1 cellular context compared by ENCODE assay signal in the genomic region with DNA sequence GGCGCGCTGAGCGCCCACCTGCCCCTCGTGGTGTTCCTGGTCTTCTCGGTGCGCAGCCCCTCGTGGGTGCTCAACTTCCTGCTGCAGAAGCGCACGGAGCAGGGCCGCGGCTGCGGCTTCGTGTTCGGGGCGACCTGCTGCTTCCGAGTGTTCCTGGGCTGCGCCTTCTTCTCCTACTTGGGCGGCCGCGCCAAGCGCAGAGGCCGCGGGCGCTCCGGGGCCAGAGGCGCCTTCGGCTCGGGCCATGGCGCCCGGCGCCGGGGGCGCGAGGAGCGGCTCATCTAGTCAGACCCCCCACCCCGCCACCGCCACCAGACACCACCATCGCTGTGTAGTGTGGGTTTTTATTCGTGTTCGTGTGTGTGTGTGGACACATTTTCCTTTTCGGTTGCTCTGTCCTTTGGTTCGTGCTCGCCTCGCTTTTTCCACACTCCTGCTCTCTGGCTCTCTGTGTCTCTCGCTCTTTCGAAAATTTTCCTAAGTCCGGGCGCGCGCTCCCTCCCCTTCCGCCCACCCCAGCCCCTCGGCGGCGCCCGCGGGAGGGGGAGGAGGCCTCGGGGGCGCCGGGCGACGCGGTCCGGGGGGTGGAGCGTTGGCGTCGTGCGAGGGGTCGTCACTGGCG.
TF ChIP-seq lines count a peak whose summit lies in the region.

No MANE protein-coding gene starts in this region.

TF ChIP-seq in GM12878, 131 proteins besides CTCF, POLR2A, EP300 and RAD21 (continued from another document):
- TF ChIP-seq, protein P1, sequence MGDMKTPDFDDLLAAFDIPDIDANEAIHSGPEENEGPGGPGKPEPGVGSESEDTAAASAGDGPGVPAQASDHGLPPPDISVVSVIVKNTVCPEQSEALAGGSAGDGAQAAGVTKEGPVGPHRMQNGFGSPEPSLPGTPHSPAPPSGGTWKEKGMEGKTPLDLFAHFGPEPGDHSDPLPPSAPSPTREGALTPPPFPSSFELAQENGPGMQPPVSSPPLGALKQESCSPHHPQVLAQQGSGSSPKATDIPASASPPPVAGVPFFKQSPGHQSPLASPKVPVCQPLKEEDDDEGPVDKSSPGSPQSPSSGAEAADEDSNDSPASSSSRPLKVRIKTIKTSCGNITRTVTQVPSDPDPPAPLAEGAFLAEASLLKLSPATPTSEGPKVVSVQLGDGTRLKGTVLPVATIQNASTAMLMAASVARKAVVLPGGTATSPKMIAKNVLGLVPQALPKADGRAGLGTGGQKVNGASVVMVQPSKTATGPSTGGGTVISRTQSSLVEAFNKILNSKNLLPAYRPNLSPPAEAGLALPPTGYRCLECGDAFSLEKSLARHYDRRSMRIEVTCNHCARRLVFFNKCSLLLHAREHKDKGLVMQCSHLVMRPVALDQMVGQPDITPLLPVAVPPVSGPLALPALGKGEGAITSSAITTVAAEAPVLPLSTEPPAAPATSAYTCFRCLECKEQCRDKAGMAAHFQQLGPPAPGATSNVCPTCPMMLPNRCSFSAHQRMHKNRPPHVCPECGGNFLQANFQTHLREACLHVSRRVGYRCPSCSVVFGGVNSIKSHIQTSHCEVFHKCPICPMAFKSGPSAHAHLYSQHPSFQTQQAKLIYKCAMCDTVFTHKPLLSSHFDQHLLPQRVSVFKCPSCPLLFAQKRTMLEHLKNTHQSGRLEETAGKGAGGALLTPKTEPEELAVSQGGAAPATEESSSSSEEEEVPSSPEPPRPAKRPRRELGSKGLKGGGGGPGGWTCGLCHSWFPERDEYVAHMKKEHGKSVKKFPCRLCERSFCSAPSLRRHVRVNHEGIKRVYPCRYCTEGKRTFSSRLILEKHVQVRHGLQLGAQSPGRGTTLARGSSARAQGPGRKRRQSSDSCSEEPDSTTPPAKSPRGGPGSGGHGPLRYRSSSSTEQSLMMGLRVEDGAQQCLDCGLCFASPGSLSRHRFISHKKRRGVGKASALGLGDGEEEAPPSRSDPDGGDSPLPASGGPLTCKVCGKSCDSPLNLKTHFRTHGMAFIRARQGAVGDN (IDR thresholded peaks at IDR 0.05), result peak; percentile 82; the same call in 1 of the 2 replicates
- TF ChIP-seq RUNX3 (IDR thresholded peaks at IDR 0.05; ENCODE audit: low read length) (peak; percentile 4; the same call in 1 of the 2 replicates), ESRRA (IDR thresholded peaks at IDR 0.05; ENCODE audit: low read length) (no peak), TAF1 (IDR thresholded peaks at IDR 0.05; ENCODE audit: borderline replicate concordance, low read depth, low read length) (peak; percentile 39; the same call in 1 of the 2 replicates), ZSCAN29 (IDR thresholded peaks at IDR 0.05) (peak; percentile 87), WRNIP1 (IDR thresholded peaks at IDR 0.05; ENCODE audit: borderline replicate concordance, low read depth, low read length) (0 out of 2 replicates have a peak, but pooled peaks have one; percentile 36), STAT1 (conservative IDR thresholded peaks at IDR 0.05) (no peak), POLR2AphosphoS5 (IDR thresholded peaks at IDR 0.05; ENCODE audit: low read length) (peak; percentile 74), GATAD2B (conservative IDR thresholded peaks at IDR 0.05; ENCODE audit: low read depth) (peak; percentile 84), MXI1 (IDR thresholded peaks at IDR 0.05; ENCODE audit: low read depth, low read length) (peak; percentile 40; the same call in 1 of the 2 replicates), CHD2 (IDR thresholded peaks at IDR 0.05; ENCODE audit: borderline replicate concordance, low read depth, low read length) (0 out of 2 replicates have a peak, but pooled peaks have one; percentile 40), FOS (IDR thresholded peaks at IDR 0.05; ENCODE audit: borderline replicate concordance, extremely low read depth, insufficient read length) (no peak), YY1 (IDR thresholded peaks at IDR 0.05; ENCODE audit: low read depth, low read length) (peak; percentile 70), EGR1 (IDR thresholded peaks at IDR 0.05; ENCODE audit: borderline replicate concordance in 1 of 2, low read depth in 2 of 2, low read length in 2 of 2) (peak in 1 of 2 experiments; percentile 62; a peak in 1 of 3 replicates), SMARCA5 (IDR thresholded peaks at IDR 0.05) (peak; percentile 63; the same call in 1 of the 2 replicates), MYC (IDR thresholded peaks at IDR 0.05; ENCODE audit: insufficient read depth, insufficient read length, insufficient replicate concordance, low read length, severe bottlenecking) (peak; percentile 42), CREB1 (IDR thresholded peaks at IDR 0.05; ENCODE audit: low read depth) (peak; percentile 61), CHD1 (IDR thresholded peaks at IDR 0.05; ENCODE audit: low read depth, low read length) (peak; percentile 66; the same call in 1 of the 2 replicates), BACH1 (IDR thresholded peaks at IDR 0.05; ENCODE audit: borderline replicate concordance) (peak; percentile 41), LARP7 (IDR thresholded peaks at IDR 0.05) (peak; percentile 31; the same call in 1 of the 2 replicates), NFIC (IDR thresholded peaks at IDR 0.05; ENCODE audit: low read depth, low read length) (no peak), HDAC6 (IDR thresholded peaks at IDR 0.05; ENCODE audit: unreplicated experiment) (peak; percentile 85), TCF3 (IDR thresholded peaks at IDR 0.05; ENCODE audit: borderline replicate concordance, insufficient read depth, low read depth, low read length) (no peak), IKZF1 (conservative IDR thresholded peaks at IDR 0.05) (peak; percentile 76), IKZF2 (IDR thresholded peaks at IDR 0.05) (peak in 1 of 2 experiments; percentile 31; a peak in 1 of 4 replicates)
- TF ChIP-seq, protein P2, sequence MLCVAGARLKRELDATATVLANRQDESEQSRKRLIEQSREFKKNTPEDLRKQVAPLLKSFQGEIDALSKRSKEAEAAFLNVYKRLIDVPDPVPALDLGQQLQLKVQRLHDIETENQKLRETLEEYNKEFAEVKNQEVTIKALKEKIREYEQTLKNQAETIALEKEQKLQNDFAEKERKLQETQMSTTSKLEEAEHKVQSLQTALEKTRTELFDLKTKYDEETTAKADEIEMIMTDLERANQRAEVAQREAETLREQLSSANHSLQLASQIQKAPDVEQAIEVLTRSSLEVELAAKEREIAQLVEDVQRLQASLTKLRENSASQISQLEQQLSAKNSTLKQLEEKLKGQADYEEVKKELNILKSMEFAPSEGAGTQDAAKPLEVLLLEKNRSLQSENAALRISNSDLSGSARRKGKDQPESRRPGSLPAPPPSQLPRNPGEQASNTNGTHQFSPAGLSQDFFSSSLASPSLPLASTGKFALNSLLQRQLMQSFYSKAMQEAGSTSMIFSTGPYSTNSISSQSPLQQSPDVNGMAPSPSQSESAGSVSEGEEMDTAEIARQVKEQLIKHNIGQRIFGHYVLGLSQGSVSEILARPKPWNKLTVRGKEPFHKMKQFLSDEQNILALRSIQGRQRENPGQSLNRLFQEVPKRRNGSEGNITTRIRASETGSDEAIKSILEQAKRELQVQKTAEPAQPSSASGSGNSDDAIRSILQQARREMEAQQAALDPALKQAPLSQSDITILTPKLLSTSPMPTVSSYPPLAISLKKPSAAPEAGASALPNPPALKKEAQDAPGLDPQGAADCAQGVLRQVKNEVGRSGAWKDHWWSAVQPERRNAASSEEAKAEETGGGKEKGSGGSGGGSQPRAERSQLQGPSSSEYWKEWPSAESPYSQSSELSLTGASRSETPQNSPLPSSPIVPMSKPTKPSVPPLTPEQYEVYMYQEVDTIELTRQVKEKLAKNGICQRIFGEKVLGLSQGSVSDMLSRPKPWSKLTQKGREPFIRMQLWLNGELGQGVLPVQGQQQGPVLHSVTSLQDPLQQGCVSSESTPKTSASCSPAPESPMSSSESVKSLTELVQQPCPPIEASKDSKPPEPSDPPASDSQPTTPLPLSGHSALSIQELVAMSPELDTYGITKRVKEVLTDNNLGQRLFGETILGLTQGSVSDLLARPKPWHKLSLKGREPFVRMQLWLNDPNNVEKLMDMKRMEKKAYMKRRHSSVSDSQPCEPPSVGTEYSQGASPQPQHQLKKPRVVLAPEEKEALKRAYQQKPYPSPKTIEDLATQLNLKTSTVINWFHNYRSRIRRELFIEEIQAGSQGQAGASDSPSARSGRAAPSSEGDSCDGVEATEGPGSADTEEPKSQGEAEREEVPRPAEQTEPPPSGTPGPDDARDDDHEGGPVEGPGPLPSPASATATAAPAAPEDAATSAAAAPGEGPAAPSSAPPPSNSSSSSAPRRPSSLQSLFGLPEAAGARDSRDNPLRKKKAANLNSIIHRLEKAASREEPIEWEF (IDR thresholded peaks at IDR 0.05; ENCODE audit: insufficient replicate concordance, low read depth, low read length), result no peak
- TF ChIP-seq, protein P3, sequence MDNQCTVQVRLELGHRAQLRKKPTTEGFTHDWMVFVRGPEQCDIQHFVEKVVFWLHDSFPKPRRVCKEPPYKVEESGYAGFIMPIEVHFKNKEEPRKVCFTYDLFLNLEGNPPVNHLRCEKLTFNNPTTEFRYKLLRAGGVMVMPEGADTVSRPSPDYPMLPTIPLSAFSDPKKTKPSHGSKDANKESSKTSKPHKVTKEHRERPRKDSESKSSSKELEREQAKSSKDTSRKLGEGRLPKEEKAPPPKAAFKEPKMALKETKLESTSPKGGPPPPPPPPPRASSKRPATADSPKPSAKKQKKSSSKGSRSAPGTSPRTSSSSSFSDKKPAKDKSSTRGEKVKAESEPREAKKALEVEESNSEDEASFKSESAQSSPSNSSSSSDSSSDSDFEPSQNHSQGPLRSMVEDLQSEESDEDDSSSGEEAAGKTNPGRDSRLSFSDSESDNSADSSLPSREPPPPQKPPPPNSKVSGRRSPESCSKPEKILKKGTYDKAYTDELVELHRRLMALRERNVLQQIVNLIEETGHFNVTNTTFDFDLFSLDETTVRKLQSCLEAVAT (IDR thresholded peaks at IDR 0.05), result 0 out of 2 replicates have a peak, but pooled peaks have one; percentile 18
- TF ChIP-seq, protein P4, sequence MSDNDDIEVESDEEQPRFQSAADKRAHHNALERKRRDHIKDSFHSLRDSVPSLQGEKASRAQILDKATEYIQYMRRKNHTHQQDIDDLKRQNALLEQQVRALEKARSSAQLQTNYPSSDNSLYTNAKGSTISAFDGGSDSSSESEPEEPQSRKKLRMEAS (IDR thresholded peaks at IDR 0.05; ENCODE audit: low read depth, low read length), result peak; percentile 45; the same call in 1 of the 2 replicates
- TF ChIP-seq, protein P5, sequence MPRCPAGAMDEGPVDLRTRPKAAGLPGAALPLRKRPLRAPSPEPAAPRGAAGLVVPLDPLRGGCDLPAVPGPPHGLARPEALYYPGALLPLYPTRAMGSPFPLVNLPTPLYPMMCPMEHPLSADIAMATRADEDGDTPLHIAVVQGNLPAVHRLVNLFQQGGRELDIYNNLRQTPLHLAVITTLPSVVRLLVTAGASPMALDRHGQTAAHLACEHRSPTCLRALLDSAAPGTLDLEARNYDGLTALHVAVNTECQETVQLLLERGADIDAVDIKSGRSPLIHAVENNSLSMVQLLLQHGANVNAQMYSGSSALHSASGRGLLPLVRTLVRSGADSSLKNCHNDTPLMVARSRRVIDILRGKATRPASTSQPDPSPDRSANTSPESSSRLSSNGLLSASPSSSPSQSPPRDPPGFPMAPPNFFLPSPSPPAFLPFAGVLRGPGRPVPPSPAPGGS (IDR thresholded peaks at IDR 0.05; ENCODE audit: borderline replicate concordance, insufficient read depth, low read depth, low read length, poor library complexity, severe bottlenecking), result peak; percentile 13
